9 cellular contexts compared by ENCODE assay signal in genomic region chr5:144203750-144204596, GRCh38. TPM values are rescaled to one million over a fixed set of nuclear protein-coding genes. Genes with fewer than 3 reads are reported as not detected.
DNase-seq lines count a peak whose midpoint lies in the region; ATAC-seq, FAIRE-seq and TF ChIP-seq lines count a peak whose summit lies in the region.
"Had no signal": no experiment of that assay in that cellular context is flagged by ENCODE, and none has a peak within 500 bp of the region (broad histone marks: within the 10 kb centered on the region; RNA-seq: fewer than 3 reads in every experiment).

No MANE protein-coding gene starts in this region.

- H3K36me3 Mint-ChIP-seq in stimulated activated memory B cell treated with anti-CD40 and anti-IgM and Interleukin-4, amounts not matched to agents 10 μg/mL and 1 μg/mL and 100 μg/mL, for 72 hours, result no peaks in the 10 kb centered on the region

- TF ChIP-seq CTCF in HL-60 (IDR thresholded peaks at IDR 0.05; ENCODE audit: insufficient read depth, low read length), result peak; percentile 91
- TF ChIP-seq CTCF in OCI-LY3 (IDR thresholded peaks at IDR 0.05; ENCODE audit: low read depth, low read length), result peak; percentile 74
- peak; percentile 59 to 82 (median 77) for TF ChIP-seq CTCF in K562 (IDR thresholded peaks at IDR 0.05 in 2 of 3, conservative IDR thresholded peaks at IDR 0.05 in 1 of 3; ENCODE audit: insufficient read depth in 2 of 3, low read depth in 1 of 3, low read length in 3 of 3)

- TF ChIP-seq EP300 in K562 (IDR thresholded peaks at IDR 0.05; ENCODE audit: low read length), result no peak

- TF ChIP-seq RAD21 in K562 (CRISPR knock-in tag; conservative IDR thresholded peaks at IDR 0.05 in 1 of 2, IDR thresholded peaks at IDR 0.05 in 1 of 2), result peak; percentile 80 to 87

- no peaks in the 10 kb centered on the region for H4K20me1 ChIP-seq in OCI-LY3 (ENCODE audit: insufficient read depth, low read length)
- H4K20me1 ChIP-seq in K562 (replicated peaks; ENCODE audit: control insufficient read depth, insufficient read depth, low read length), result no peaks in the 10 kb centered on the region
- H4K20me1 ChIP-seq: BLaER1 treated with 17β-estradiol and CSF1 and Interleukin-3, amounts not matched to agents 10 nM and 100 nM had no signal

- no peaks in the 10 kb centered on the region for H3K9me3 Mint-ChIP-seq in stimulated activated memory B cell treated with anti-CD40 and anti-IgM and Interleukin-4, amounts not matched to agents 10 μg/mL and 1 μg/mL and 100 μg/mL, for 72 hours

- H3K9ac ChIP-seq in OCI-LY3 (ENCODE audit: low read length) (no peak overlapping the region), K562 (ENCODE audit: insufficient read depth in 1 of 2, low read depth in 2 of 2, low read length in 2 of 2) (no peak overlapping the region)
- H3K9ac ChIP-seq: BLaER1 treated with 17β-estradiol and CSF1 and Interleukin-3, amounts not matched to agents 10 nM and 100 nM had no signal

- H3K4me1 Mint-ChIP-seq in stimulated activated memory B cell treated with anti-CD40 and anti-IgM and Interleukin-4, amounts not matched to agents 10 μg/mL and 1 μg/mL and 100 μg/mL, for 72 hours, result no peaks in the 10 kb centered on the region

- BruUV-seq in K562 (replicated peaks; lab: Mats Ljungman, UMichigan), result no TSS peak

- H3K4me2 ChIP-seq in OCI-LY3 (ENCODE audit: low read length) (no peak overlapping the region), K562 (ENCODE audit: insufficient read depth, low read length) (no peak overlapping the region)
- H3K4me2 ChIP-seq: BLaER1 treated with 17β-estradiol and CSF1 and Interleukin-3, amounts not matched to agents 10 nM and 100 nM had no signal

- H3K4me3 Mint-ChIP-seq in stimulated activated memory B cell treated with anti-CD40 and anti-IgM and Interleukin-4, amounts not matched to agents 10 μg/mL and 1 μg/mL and 100 μg/mL, for 72 hours, result no peak overlapping the region

- peak; percentile 51 for DNase-seq in NCI-H1436 (lab: John Stamatoyannopoulos, UW)
- DNase-seq in NCI-H1436 treated with DMSO at 0.1 percent for 48 hours (lab: John Stamatoyannopoulos, UW), result no peak
- peak in 1 of 2 experiments; percentile 39 for DNase-seq in HL-60 (ENCODE audit: low read depth in 1 of 2, low spot score in 1 of 2)
- peak; percentile 26 to 67 (median 32) for DNase-seq in K562 (ENCODE audit: extremely low read depth in 1 of 4, low spot score in 3 of 4)
- peak; percentile 33 for DNase-seq in iPS-NIHi7 (ENCODE audit: extremely low spot score)

- intact Hi-C loops in K562 (cut with micrococcal nuclease), result loop anchor here (1.0 to 10.0 kb wide), 4 partner anchors 1031 to 1845 kb away; no protein-coding TSS in a partner anchor

- H3K4me3 ChIP-seq in HL-60 (replicated peaks; ENCODE audit: insufficient read depth, low read length) (no peak overlapping the region), OCI-LY3 (ENCODE audit: low read length) (no peak overlapping the region), K562 (no peak overlapping the region)
- H3K4me3 ChIP-seq: BLaER1 treated with 17β-estradiol and CSF1 and Interleukin-3, amounts not matched to agents 10 nM and 100 nM had no signal

- H3K27me3 Mint-ChIP-seq in stimulated activated memory B cell treated with anti-CD40 and anti-IgM and Interleukin-4, amounts not matched to agents 10 μg/mL and 1 μg/mL and 100 μg/mL, for 72 hours, result peaks cover 34% of the 10 kb centered on the region

- in situ Hi-C loops in K562 (cut with MboI), result loop anchor here (25.0 kb wide), 1 partner anchor 1858 kb away; no protein-coding TSS in a partner anchor

- H3K27ac Mint-ChIP-seq in stimulated activated memory B cell treated with anti-CD40 and anti-IgM and Interleukin-4, amounts not matched to agents 10 μg/mL and 1 μg/mL and 100 μg/mL, for 72 hours, result no peak overlapping the region

- TF ChIP-seq POLR2A in K562 (conservative IDR thresholded peaks at IDR 0.05), result no peak

- 2% methylated on average over 10 of the region's 10 CpGs for WGBS in K562 (ENCODE audit: insufficient coverage, low coverage, missing lambda C conversion rate)

- no peaks in the 10 kb centered on the region for H3K9me1 ChIP-seq in K562 (ENCODE audit: control insufficient read depth, insufficient read depth, low read length)

- H2AFZ ChIP-seq in OCI-LY3 (ENCODE audit: low read depth, low read length) (no peak overlapping the region), K562 (ENCODE audit: low read depth, low read length) (no peak overlapping the region)

- ATAC-seq in GM21360 (IDR thresholded peaks at IDR 0.05; ENCODE audit: unreplicated experiment), result peak; percentile 89
- peak; percentile 88 for ATAC-seq in K562
- ATAC-seq in stimulated activated memory B cell treated with anti-CD40 and anti-IgM and Interleukin-4, amounts not matched to agents 10 μg/mL and 1 μg/mL and 100 μg/mL, for 72 hours, result peak; percentile 67

- H3K36me3 ChIP-seq in OCI-LY3 (replicated peaks; ENCODE audit: low read depth, low read length), result no peaks in the 10 kb centered on the region
- H3K36me3 ChIP-seq in K562 (ENCODE audit: control insufficient read depth, insufficient read depth, low read length), result no peaks in the 10 kb centered on the region
- H3K36me3 ChIP-seq: BLaER1 treated with 17β-estradiol and CSF1 and Interleukin-3, amounts not matched to agents 10 nM and 100 nM had no signal

- H3K79me2 ChIP-seq in OCI-LY3 (ENCODE audit: low read length) (no peaks in the 10 kb centered on the region), K562 (ENCODE audit: control insufficient read depth, insufficient read depth, low read length) (no peaks in the 10 kb centered on the region)

- POLR2A ChIA-PET in K562 (lab: Yijun Ruan, JAX), result no interaction called here

- CTCF ChIA-PET in K562 (lab: Yijun Ruan, JAX; ENCODE audit: low intra/inter-chr PET ratio), result interaction anchor here (0.7 to 1.7 kb wide), 3 partner anchors 1621 to 1849 kb away, joined by 3 to 4 read pairs (median 3); no protein-coding TSS in a partner anchor

- peak; percentile 94 for FAIRE-seq in K562 (lab: Jason Lieb, UNC)

- no peak overlapping the region for H3K27ac ChIP-seq in HL-60 (replicated peaks)
- H3K27ac ChIP-seq in OCI-LY3 (ENCODE audit: low read length), result no peak overlapping the region
- no peak overlapping the region for H3K27ac ChIP-seq in K562 (ENCODE audit: extremely low read depth, low read depth, low read length)
- H3K27ac ChIP-seq: BLaER1 treated with 17β-estradiol and CSF1 and Interleukin-3, amounts not matched to agents 10 nM and 100 nM had no signal

- H3K9me3 ChIP-seq in OCI-LY3 (ENCODE audit: insufficient read depth, low read length) (no peaks in the 10 kb centered on the region), K562 (replicated peaks; ENCODE audit: control insufficient read depth, insufficient read depth, low read depth, low read length) (no peaks in the 10 kb centered on the region)
- H3K9me3 ChIP-seq: BLaER1 treated with 17β-estradiol and CSF1 and Interleukin-3, amounts not matched to agents 10 nM and 100 nM had no signal

- peaks cover 25% of the 10 kb centered on the region for H3K27me3 ChIP-seq in HL-60 (ENCODE audit: insufficient read depth, poor library complexity, severe bottlenecking)
- peaks cover 22% of the 10 kb centered on the region for H3K27me3 ChIP-seq in OCI-LY3 (ENCODE audit: low read depth, low read length)
- peaks cover 3 to 6% of the 10 kb centered on the region in 2 experiments; a peak in 2 of 5 replicates for H3K27me3 ChIP-seq in K562 (ENCODE audit: control insufficient read depth in 2 of 2, insufficient read depth in 2 of 2, low read length in 2 of 2)

- H3K4me1 ChIP-seq in OCI-LY3 (ENCODE audit: low read length) (peaks cover 14% of the 10 kb centered on the region), K562 (replicated peaks in 1 of 2; ENCODE audit: control insufficient read depth in 2 of 2, insufficient read depth in 2 of 2, low read length in 2 of 2) (peaks cover 0 to 4% of the 10 kb centered on the region in 2 experiments; a peak in 2 of 5 replicates)

RNA-seq across cellular contexts. Expression of gene KCTD16, which starts 33.3 kb away (rescaled TPM):
- total RNA-seq in K562 (2011; cell fraction: chromatin; rRNA removed; ENCODE audit: low replicate concordance), result not detected in 2 replicates
- total RNA-seq in K562 (2011; cell fraction: nucleolus; rRNA removed), result 0.26 TPM in 1 of 2 replicates, not detected in the other
- not detected in 2 replicates for total RNA-seq in K562 (2011; cell fraction: nucleoplasm; rRNA removed)
- total RNA-seq in K562 (2014; rRNA removed) (0.12 TPM in 1 of 2 replicates, not detected in the other), K562 (2014; rRNA removed; fragmentation: Illumina TruSeq; extraction: Trizol) (0.04 and 0.10 TPM in 2 replicates), K562 (2015; rRNA removed; fragmentation: Illumina TruSeq; extraction: Trizol) (not detected in 2 replicates), K562 (2021) (not detected in 2 replicates)
- polyA plus RNA-seq in K562 (2011; rRNA removed) (0.03 TPM in 1 of 2 replicates, not detected in the other), K562 (2014; fragmentation: Illumina TruSeq; extraction: Trizol) (not detected in 2 replicates), K562 (2014; fragmentation: Nextera tagmentation; extraction: Ambion mirVana) (not detected), K562 (2014; rRNA removed) (not detected in 2 replicates)
- polyA plus RNA-seq in K562 (2011; cell fraction: cytosol; rRNA removed), result under 0.01 TPM in 1 of 2 replicates, not detected in the other
- polyA plus RNA-seq in K562 (2011; cell fraction: nucleus; rRNA removed), result 0.03 TPM in 1 of 2 replicates, not detected in the other
- polyA plus RNA-seq in K562 (2012), result 0.03 and 0.06 TPM in 2 replicates
- polyA minus RNA-seq in K562 (2011; rRNA and poly(A)+ RNA removed), result 0.14 and 0.18 TPM in 2 replicates
- polyA minus RNA-seq in K562 (2011; cell fraction: cytosol; rRNA and poly(A)+ RNA removed), result not detected in 2 replicates
- 0.11 TPM in 1 of 2 replicates, not detected in the other for polyA minus RNA-seq in K562 (2011; cell fraction: nucleus; rRNA and poly(A)+ RNA removed)

RNA-seq across cellular contexts. Expression of gene YIPF5, which starts 33.5 kb away (rescaled TPM):
- 33.4 and 42.5 TPM in 2 replicates for total RNA-seq in K562 (2011; cell fraction: chromatin; rRNA removed; ENCODE audit: low replicate concordance)
- 19.5 and 23.9 TPM in 2 replicates for total RNA-seq in K562 (2011; cell fraction: nucleolus; rRNA removed)
- 33.1 and 36.5 TPM in 2 replicates for total RNA-seq in K562 (2011; cell fraction: nucleoplasm; rRNA removed)
- total RNA-seq in K562 (2014; rRNA removed) (13.7 and 15.3 TPM in 2 replicates), K562 (2014; rRNA removed; fragmentation: Illumina TruSeq; extraction: Trizol) (33.7 and 41.5 TPM in 2 replicates), K562 (2015; rRNA removed; fragmentation: Illumina TruSeq; extraction: Trizol) (28.2 and 29.3 TPM in 2 replicates), K562 (2021) (26.7 and 27.4 TPM in 2 replicates)
- polyA plus RNA-seq in K562 (2011; rRNA removed) (52.7 and 52.9 TPM in 2 replicates), K562 (2014; fragmentation: Illumina TruSeq; extraction: Trizol) (34.4 and 44.8 TPM in 2 replicates), K562 (2014; fragmentation: Nextera tagmentation; extraction: Ambion mirVana) (10 to 100 TPM; 34.4 to 44.0 TPM), K562 (2014; rRNA removed) (12.1 and 19.0 TPM in 2 replicates)
- 46.0 and 67.4 TPM in 2 replicates for polyA plus RNA-seq in K562 (2011; cell fraction: cytosol; rRNA removed)
- polyA plus RNA-seq in K562 (2011; cell fraction: nucleus; rRNA removed), result 8.1 and 11.7 TPM in 2 replicates
- 28.8 TPM in 2 replicates for polyA plus RNA-seq in K562 (2012)
- polyA minus RNA-seq in K562 (2011; rRNA and poly(A)+ RNA removed), result 60.5 and 83.2 TPM in 2 replicates
- 22.1 and 25.0 TPM in 2 replicates for polyA minus RNA-seq in K562 (2011; cell fraction: cytosol; rRNA and poly(A)+ RNA removed)
- polyA minus RNA-seq in K562 (2011; cell fraction: nucleus; rRNA and poly(A)+ RNA removed), result 12.9 and 24.4 TPM in 2 replicates
